20 cellular contexts compared by ENCODE assay signal in genomic region chr4:140244328-140244727, GRCh38.
DNase-seq lines count a peak whose midpoint lies in the region; ATAC-seq, FAIRE-seq and TF ChIP-seq lines count a peak whose summit lies in the region.
"Had no signal": no experiment of that assay in that cellular context is flagged by ENCODE, and none has a peak within 500 bp of the region (broad histone marks: within the 10 kb centered on the region; RNA-seq: fewer than 3 reads in every experiment).

No MANE protein-coding gene starts in this region.

- TF ChIP-seq CTCF in HEK293 (tag by site-specific recombination; IDR thresholded peaks at IDR 0.05) (no peak), hepatocyte (IDR thresholded peaks at IDR 0.05; ENCODE audit: poor library complexity) (no peak)

- peak; percentile 37 for DNase-seq in NCI-H69 (lab: John Stamatoyannopoulos, UW)
- no peak for DNase-seq in hepatocyte (ENCODE audit: low spot score)
- peak; percentile 74 for DNase-seq in small intestine
- DNase-seq in activated naive CD4-positive, alpha-beta T cell treated with anti-CD3 and anti-CD28 coated beads, Interleukin-2, amount 50 U/mL, for 16 hours = no peak
- no peak for DNase-seq in stimulated activated CD4-positive, alpha-beta T cell treated with anti-CD3 and anti-CD28 coated beads, Interleukin-4, amount 100 ng/mL, for 4 hours
- DNase-seq: BE2C; CD4-positive, alpha-beta memory T cell; DMS53; MG63; NCI-H1048; NCI-H1436; NCI-H1930; NCI-H226; Peyer's patch; SW 1271 had no signal

- POLR2A ChIA-PET in HEK293 (lab: Yijun Ruan, JAX) = no interaction called here

- no peak overlapping the region for H3K4me2 ChIP-seq in hepatocyte

- H3K9me3 ChIP-seq in HEK293 (ENCODE audit: control insufficient read depth, insufficient read depth, low read depth, low read length) (no peaks in the 10 kb centered on the region), hepatocyte (ENCODE audit: low read depth) (no peaks in the 10 kb centered on the region), small intestine (ENCODE audit: control insufficient read depth, low read depth) (no peaks in the 10 kb centered on the region)
- H3K9me3 ChIP-seq: BE2C, MG63, Peyer's patch, SJSA1 had no signal

- H3K27me3 ChIP-seq in hepatocyte = no peaks in the 10 kb centered on the region
- H3K27me3 ChIP-seq in small intestine (ENCODE audit: control insufficient read depth in 2 of 2, insufficient read depth in 2 of 2, low read length in 2 of 2) = no peaks in the 10 kb centered on the region
- H3K27me3 ChIP-seq: BE2C, MG63, Peyer's patch, SJSA1 had no signal

- no peaks in the 10 kb centered on the region for H3K79me2 ChIP-seq in hepatocyte

- H3K36me3 ChIP-seq in HEK293 (ENCODE audit: control insufficient read depth in 2 of 2, insufficient read depth in 1 of 2, low read length in 2 of 2) (no peaks in the 10 kb centered on the region), hepatocyte (replicated peaks; ENCODE audit: insufficient read depth, low read depth) (no peaks in the 10 kb centered on the region), small intestine (ENCODE audit: control insufficient read depth in 2 of 2, insufficient read depth in 2 of 2, low read length in 2 of 2) (no peaks in the 10 kb centered on the region)
- H3K36me3 ChIP-seq: BE2C, MG63, Peyer's patch, SJSA1 had no signal

- no peaks in the 10 kb centered on the region for H3K9me2 ChIP-seq in hepatocyte (replicated peaks; ENCODE audit: insufficient read depth)

- H4K20me1 ChIP-seq in hepatocyte (ENCODE audit: insufficient read depth, poor library complexity, severe bottlenecking) = no peaks in the 10 kb centered on the region

- no peak overlapping the region for H3K27ac ChIP-seq in HEK293 (ENCODE audit: extremely low read depth, low read depth, low read length)
- H3K27ac ChIP-seq in hepatocyte = peak overlapping the region; percentile 92
- no peak overlapping the region for H3K27ac ChIP-seq in small intestine (ENCODE audit: low read depth in 1 of 2, low read length in 1 of 2)
- H3K27ac ChIP-seq: SJSA1 had no signal

- H2AFZ ChIP-seq in hepatocyte = no peak overlapping the region

- no peak for FAIRE-seq in small intestine (lab: Jason Lieb, UNC)
- FAIRE-seq: GM12891 had no signal

- CTCF ChIA-PET in HEK293 (lab: Yijun Ruan, JAX) = interaction anchor here (0.6 kb wide), 1 partner anchor 305 kb away, joined by 3 read pairs; no protein-coding TSS in a partner anchor

- 94% methylated on average over 1 of the region's 1 CpG for WGBS in hepatocyte (ENCODE audit: low lambda C conversion rate, missing lambda C conversion rate)
- WGBS in small intestine, 3 donors = 55 to 95% (median 94%) methylated on average over 1 of the region's 1 CpG

- H3K4me1 ChIP-seq in HEK293 (ENCODE audit: control insufficient read depth, insufficient read depth, low read length) = no peaks in the 10 kb centered on the region
- peaks cover 29% of the 10 kb centered on the region for H3K4me1 ChIP-seq in hepatocyte (ENCODE audit: insufficient read depth)
- peaks cover 0 to 3% of the 10 kb centered on the region in 2 donors for H3K4me1 ChIP-seq in small intestine (ENCODE audit: control insufficient read depth in 2 of 2, insufficient read depth in 1 of 2, low read depth in 1 of 2, low read length in 1 of 2)
- H3K4me1 ChIP-seq: SJSA1 had no signal

- ATAC-seq in HG03108 (IDR thresholded peaks at IDR 0.05; ENCODE audit: unreplicated experiment) (no peak), GM18858 (IDR thresholded peaks at IDR 0.05; ENCODE audit: unreplicated experiment) (no peak)

- no peak overlapping the region for H3K4me3 ChIP-seq in HEK293 (ENCODE audit: low read depth, low read length)
- H3K4me3 ChIP-seq in hepatocyte = no peak overlapping the region
- H3K4me3 ChIP-seq in small intestine (ENCODE audit: low read depth in 1 of 2, low read length in 2 of 2) = no peak overlapping the region
- H3K4me3 ChIP-seq: MG63, Peyer's patch, SJSA1 had no signal

TF ChIP-seq in HEK293, 187 proteins besides CTCF, POLR2A, EP300 and RAD21:
- no peak for TF ChIP-seq FEZF1 (tag by site-specific recombination; IDR thresholded peaks at IDR 0.05)
- TF ChIP-seq ZNF10 (tag by site-specific recombination; IDR thresholded peaks at IDR 0.05) = peak; percentile 9; the same call in 1 of the 2 replicates
- TF ChIP-seq, protein P1, sequence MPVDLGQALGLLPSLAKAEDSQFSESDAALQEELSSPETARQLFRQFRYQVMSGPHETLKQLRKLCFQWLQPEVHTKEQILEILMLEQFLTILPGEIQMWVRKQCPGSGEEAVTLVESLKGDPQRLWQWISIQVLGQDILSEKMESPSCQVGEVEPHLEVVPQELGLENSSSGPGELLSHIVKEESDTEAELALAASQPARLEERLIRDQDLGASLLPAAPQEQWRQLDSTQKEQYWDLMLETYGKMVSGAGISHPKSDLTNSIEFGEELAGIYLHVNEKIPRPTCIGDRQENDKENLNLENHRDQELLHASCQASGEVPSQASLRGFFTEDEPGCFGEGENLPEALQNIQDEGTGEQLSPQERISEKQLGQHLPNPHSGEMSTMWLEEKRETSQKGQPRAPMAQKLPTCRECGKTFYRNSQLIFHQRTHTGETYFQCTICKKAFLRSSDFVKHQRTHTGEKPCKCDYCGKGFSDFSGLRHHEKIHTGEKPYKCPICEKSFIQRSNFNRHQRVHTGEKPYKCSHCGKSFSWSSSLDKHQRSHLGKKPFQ (tag by site-specific recombination; IDR thresholded peaks at IDR 0.05) = no peak
TF ChIP-seq in HEK293: peak in this region for 1.

Comparison
In these comparisons a context has a peak if more than half of its experiments do, and no peak if none do; other contexts are left out.
1. DNase-seq: peak in NCI-H69 (single experiment) and small intestine (single experiment); none in hepatocyte (single experiment), activated naive CD4-positive, alpha-beta T cell treated with anti-CD3 and anti-CD28 coated beads, Interleukin-2, amount 50 U/mL, for 16 hours (single experiment) and stimulated activated CD4-positive, alpha-beta T cell treated with anti-CD3 and anti-CD28 coated beads, Interleukin-4, amount 100 ng/mL, for 4 hours (0 of 2).